8 cellular contexts compared by ENCODE assay signal in the genomic region with DNA sequence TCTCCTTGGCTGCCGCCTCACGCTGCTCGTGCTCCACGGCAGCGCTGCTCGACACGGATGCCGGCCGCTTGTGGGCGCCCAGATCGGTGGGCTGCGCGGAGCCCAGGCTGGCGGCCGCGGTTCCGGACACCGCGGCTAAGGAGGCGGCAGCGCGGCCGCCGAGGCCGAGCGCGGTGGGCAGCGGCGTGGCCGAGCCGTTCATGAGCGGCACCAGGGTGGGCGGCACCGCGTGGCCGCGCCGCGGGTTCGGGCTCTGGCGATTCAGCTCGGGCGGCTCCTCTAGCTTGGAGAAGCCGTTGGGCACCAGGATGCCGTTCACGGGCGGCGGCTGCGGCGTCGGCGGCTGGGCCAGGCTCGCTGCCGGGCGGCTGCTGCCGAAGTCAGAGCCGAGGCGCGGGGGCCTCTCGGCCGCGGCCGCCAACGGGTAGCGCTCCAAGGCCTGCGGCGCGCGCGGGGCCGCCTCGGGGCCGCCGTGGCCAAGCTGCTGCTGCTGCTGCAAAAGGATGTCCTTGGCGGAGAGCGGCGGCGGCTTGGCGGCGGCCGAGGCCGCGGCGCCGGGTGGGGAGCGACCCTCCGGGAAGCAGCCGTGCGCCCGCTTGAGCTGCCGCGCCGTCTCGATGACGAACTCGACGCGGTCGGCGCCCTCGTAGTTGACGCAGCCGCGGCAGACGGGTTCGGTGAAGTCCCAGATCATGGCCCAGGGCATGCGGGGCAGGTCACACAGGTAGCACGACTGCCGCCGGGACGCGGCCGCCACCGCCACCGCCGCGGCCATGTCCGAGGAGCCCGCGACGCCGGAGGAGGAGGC. TPM values are rescaled to one million over a fixed set of nuclear protein-coding genes. Genes with fewer than 3 reads are reported as not detected.
DNase-seq lines count a peak whose midpoint lies in the region; ATAC-seq and TF ChIP-seq lines count a peak whose summit lies in the region.

No MANE protein-coding gene starts in this region.

- H3K9ac ChIP-seq in BLaER1 treated with 17β-estradiol and CSF1 and Interleukin-3, amounts not matched to agents 10 nM and 100 nM: peak overlapping the region; percentile 98 to 100 (median 100)

- peak overlapping the region; percentile 96 to 100 (median 99) for H3K27ac ChIP-seq in BLaER1 treated with 17β-estradiol and CSF1 and Interleukin-3, amounts not matched to agents 10 nM and 100 nM

- ATAC-seq in HG03432 (IDR thresholded peaks at IDR 0.05; ENCODE audit: unreplicated experiment): peak; percentile 4
- ATAC-seq in activated CD4-positive, CD25-positive, alpha-beta regulatory T cell treated with anti-CD3 and anti-CD28 coated beads, Interleukin-2, amount 50 U/mL, for 24 hours: peak; percentile 9 to 15

- peaks cover 0 to 9% (median 0%) of the 10 kb centered on the region in 11 experiments; a peak in 9 of 22 replicates for H3K9me3 ChIP-seq in BLaER1 treated with 17β-estradiol and CSF1 and Interleukin-3, amounts not matched to agents 10 nM and 100 nM (replicated peaks in 1 of 11)

- no peaks in the 10 kb centered on the region for H3K27me3 ChIP-seq in BLaER1 treated with 17β-estradiol and CSF1 and Interleukin-3, amounts not matched to agents 10 nM and 100 nM

- peak; percentile 77 for DNase-seq in choroid plexus epithelial cell (ENCODE audit: low read depth)
- DNase-seq in lung microvascular endothelial cell (ENCODE audit: low read depth in 2 of 2): peak; percentile 67 to 75
- peak; percentile 39 to 43 for DNase-seq in stimulated activated CD8-positive, alpha-beta memory T cell treated with anti-CD3 and anti-CD28 coated beads, Interleukin-15, amount 100 ng/mL, for 4 hours (ENCODE audit: low read depth in 2 of 2)
- DNase-seq in OCI-M2 (lab: John Stamatoyannopoulos, UW; ENCODE audit: unreplicated experiment): no peak
- no peak for DNase-seq in epidermal melanocyte (ENCODE audit: insufficient read length, low spot score)

- H4K20me1 ChIP-seq in BLaER1 treated with 17β-estradiol and CSF1 and Interleukin-3, amounts not matched to agents 10 nM and 100 nM: peaks cover 0 to 51% (median 25%) of the 10 kb centered on the region in 11 experiments; a peak in 16 of 22 replicates

- H3K4me2 ChIP-seq in BLaER1 treated with 17β-estradiol and CSF1 and Interleukin-3, amounts not matched to agents 10 nM and 100 nM: peak overlapping the region; percentile 76 to 96 (median 89)

- H3K4me3 ChIP-seq in BLaER1 treated with 17β-estradiol and CSF1 and Interleukin-3, amounts not matched to agents 10 nM and 100 nM: peak overlapping the region; percentile 87 to 99 (median 94)
- H3K4me3 ChIP-seq in choroid plexus epithelial cell (ENCODE audit: low read depth, low read length): peak overlapping the region; percentile 91

- no peak for TF ChIP-seq CTCF in choroid plexus epithelial cell (conservative IDR thresholded peaks at IDR 0.05; ENCODE audit: low read depth, low read length)

- peaks cover 50 to 53% (median 52%) of the 10 kb centered on the region in 11 experiments for H3K36me3 ChIP-seq in BLaER1 treated with 17β-estradiol and CSF1 and Interleukin-3, amounts not matched to agents 10 nM and 100 nM

- peaks cover 21 to 26% (median 23%) of the 10 kb centered on the region in 10 experiments for H3K4me1 ChIP-seq in BLaER1 treated with 17β-estradiol and CSF1 and Interleukin-3, amounts not matched to agents 10 nM and 100 nM

RNA-seq across cellular contexts. Expression of a gene that starts 1.1 kb away (rescaled TPM):
- 66.3 and 70.2 TPM in 2 replicates for total RNA-seq in lung microvascular endothelial cell

Comparison
In these comparisons a context has a peak if more than half of its experiments do, and no peak if none do; other contexts are left out.
1. DNase-seq: peak in choroid plexus epithelial cell (single experiment), lung microvascular endothelial cell (2 of 2) and stimulated activated CD8-positive, alpha-beta memory T cell treated with anti-CD3 and anti-CD28 coated beads, Interleukin-15, amount 100 ng/mL, for 4 hours (2 of 2); none in OCI-M2 (single experiment) and epidermal melanocyte (single experiment).